ENCODE assay signal across 12 cellular contexts in genomic region chr1:186059311-186059710, GRCh38.
DNase-seq lines count a peak whose midpoint lies in the region; ATAC-seq and TF ChIP-seq lines count a peak whose summit lies in the region.
"Had no signal": no experiment of that assay in that cellular context is flagged by ENCODE, and none has a peak within 500 bp of the region (broad histone marks: within the 10 kb centered on the region; RNA-seq: fewer than 3 reads in every experiment).

No MANE protein-coding gene starts in this region.

- no peaks in the 10 kb centered on the region for H3K36me3 ChIP-seq in suprapubic skin

- no peak for ATAC-seq in GM21717 (IDR thresholded peaks at IDR 0.05; ENCODE audit: unreplicated experiment)
- ATAC-seq: A549 had no signal

- H3K27me3 ChIP-seq in suprapubic skin: no peaks in the 10 kb centered on the region

- TF ChIP-seq CTCF in suprapubic skin (IDR thresholded peaks at IDR 0.05): no peak

- H3K4me3 ChIP-seq in suprapubic skin: no peak overlapping the region
- H3K4me3 ChIP-seq: A549 had no signal

- no peak for TF ChIP-seq EP300 in suprapubic skin (IDR thresholded peaks at IDR 0.05)

- TF ChIP-seq POLR2A in suprapubic skin (IDR thresholded peaks at IDR 0.05): no peak

- peaks cover 24% of the 10 kb centered on the region for H3K4me1 ChIP-seq in suprapubic skin
- H3K4me1 ChIP-seq: A549 had no signal

- DNase-seq in NCI-H2107 treated with DMSO at 0.1 percent for 48 hours (lab: John Stamatoyannopoulos, UW; ENCODE audit: unreplicated experiment): peak; percentile 10
- no peak for DNase-seq in NCI-H2107 (lab: John Stamatoyannopoulos, UW)
- peak; percentile 63 for DNase-seq in NCI-H345 (lab: John Stamatoyannopoulos, UW)
- DNase-seq in fibroblast of the conjunctiva (ENCODE audit: low read depth): peak; percentile 47
- DNase-seq in suprapubic skin (ENCODE audit: low spot score in 2 of 2): no peak
- DNase-seq in stimulated activated CD4-positive, alpha-beta T cell treated with anti-CD3 and anti-CD28 coated beads, Interleukin-12 subunit alpha, Interleukin-12 subunit beta, amount 100 ng/mL, for 4 hours: no peak
- DNase-seq in NOMO-1 treated with DMSO at 0.1 percent for 48 hours (lab: John Stamatoyannopoulos, UW; ENCODE audit: unreplicated experiment): no peak
- DNase-seq: activated gamma-delta T cell, posterior cingulate gyrus had no signal

- H3K27ac ChIP-seq in suprapubic skin: peak overlapping the region; percentile 76
- H3K27ac ChIP-seq: A549, VCaP had no signal

- 17% methylated on average over 1 of the region's 1 CpG for WGBS in suprapubic skin

- H3K9me3 ChIP-seq in suprapubic skin: no peaks in the 10 kb centered on the region
- H3K9me3 ChIP-seq: A549 had no signal

Comparison
In these comparisons a context has a peak if more than half of its experiments do, and no peak if none do; other contexts are left out.
1. DNase-seq: peak in NCI-H2107 treated with DMSO at 0.1 percent for 48 hours (single experiment), NCI-H345 (single experiment) and fibroblast of the conjunctiva (single experiment); none in NCI-H2107 (single experiment), suprapubic skin (0 of 2), stimulated activated CD4-positive, alpha-beta T cell treated with anti-CD3 and anti-CD28 coated beads, Interleukin-12 subunit alpha, Interleukin-12 subunit beta, amount 100 ng/mL, for 4 hours (single experiment) and NOMO-1 treated with DMSO at 0.1 percent for 48 hours (single experiment).